In genomic region chr9:129333613-129333960, GRCh38 we compare ENCODE assay signal across 8 cellular contexts.
DNase-seq lines count a peak whose midpoint lies in the region; ATAC-seq and TF ChIP-seq lines count a peak whose summit lies in the region.

No MANE protein-coding gene starts in this region.

- H3K4me3 ChIP-seq in lower lobe of right lung: peak overlapping the region; percentile 30

- ATAC-seq in activated CD4-positive, alpha-beta T cell treated with anti-CD3 and anti-CD28 coated beads for 36 hours: no peak
- ATAC-seq in lower lobe of right lung (peak; percentile 38 to 52), natural killer cell (no peak), HG03469 (IDR thresholded peaks at IDR 0.05; ENCODE audit: unreplicated experiment) (no peak)

- DNase-seq in activated CD4-positive, alpha-beta T cell treated with anti-CD3 and anti-CD28 coated beads for 36 hours: no peak
- DNase-seq in activated CD4-positive, alpha-beta T cell treated with anti-CD3 and anti-CD28 coated beads, Interleukin-2, amount 50 U/mL, for 1 hour: no peak
- DNase-seq in caudate nucleus (lab: John Stamatoyannopoulos, UW) (no peak), lower lobe of right lung (no peak), type B pancreatic cell (ENCODE audit: extremely low spot score, unreplicated experiment) (no peak), NAMALWA (ENCODE audit: low spot score) (no peak), natural killer cell (no peak)

- intact Hi-C loops in activated CD4-positive, alpha-beta T cell treated with anti-CD3 and anti-CD28 coated beads for 36 hours (cut with DNase I, micrococcal nuclease): no loop called here
- intact Hi-C loops in lower lobe of right lung (cut with DNase I) (no loop called here), natural killer cell (cut with micrococcal nuclease) (no loop called here)

- peaks cover 4% of the 10 kb centered on the region for H3K27me3 Mint-ChIP-seq in activated CD4-positive, alpha-beta T cell treated with anti-CD3 and anti-CD28 coated beads for 36 hours
- no peaks in the 10 kb centered on the region for H3K27me3 Mint-ChIP-seq in type B pancreatic cell
- H3K27me3 Mint-ChIP-seq in natural killer cell (ENCODE audit: low read depth in 2 of 2): peaks cover 0 to 15% of the 10 kb centered on the region in 2 donors

- no peaks in the 10 kb centered on the region for H3K36me3 ChIP-seq in lower lobe of right lung

- peaks cover 10% of the 10 kb centered on the region for H3K9me3 ChIP-seq in lower lobe of right lung

- peaks cover 54% of the 10 kb centered on the region for H3K4me1 ChIP-seq in lower lobe of right lung

- CTCF ChIA-PET in activated CD4-positive, alpha-beta T cell treated with anti-CD3 and anti-CD28 coated beads for 36 hours (lab: Charles Lee): interaction anchor here (1.0 kb wide), 1 partner anchor 191 kb away, joined by 4 read pairs; no protein-coding TSS in a partner anchor

- no peaks in the 10 kb centered on the region for H3K27me3 ChIP-seq in lower lobe of right lung (ENCODE audit: low read depth)

- peak overlapping the region; percentile 80 for H3K27ac Mint-ChIP-seq in activated CD4-positive, alpha-beta T cell treated with anti-CD3 and anti-CD28 coated beads for 36 hours
- H3K27ac Mint-ChIP-seq in type B pancreatic cell (peak overlapping the region; percentile 94), natural killer cell (peak overlapping the region in 1 of 2 donors; percentile 59)

- H3K9me3 Mint-ChIP-seq in activated CD4-positive, alpha-beta T cell treated with anti-CD3 and anti-CD28 coated beads for 36 hours (ENCODE audit: low read depth): peaks cover 8% of the 10 kb centered on the region
- H3K9me3 Mint-ChIP-seq in type B pancreatic cell (peaks cover 10% of the 10 kb centered on the region), natural killer cell (no peaks in the 10 kb centered on the region)

- TF ChIP-seq CTCF in lower lobe of right lung (IDR thresholded peaks at IDR 0.05) (no peak), type B pancreatic cell (conservative IDR thresholded peaks at IDR 0.05) (no peak), natural killer cell (IDR thresholded peaks at IDR 0.05) (no peak)

- H3K36me3 Mint-ChIP-seq in activated CD4-positive, alpha-beta T cell treated with anti-CD3 and anti-CD28 coated beads for 36 hours (ENCODE audit: low read depth): no peaks in the 10 kb centered on the region
- H3K36me3 Mint-ChIP-seq in type B pancreatic cell: no peaks in the 10 kb centered on the region
- peaks cover 5% of the 10 kb centered on the region for H3K36me3 Mint-ChIP-seq in natural killer cell

- H3K27ac ChIP-seq in caudate nucleus (ENCODE audit: low read depth, low read length): peak overlapping the region; percentile 83
- peak overlapping the region; percentile 90 for H3K27ac ChIP-seq in lower lobe of right lung

- POLR2A ChIA-PET in activated CD4-positive, alpha-beta T cell treated with anti-CD3 and anti-CD28 coated beads for 36 hours (lab: Charles Lee): interaction anchor here (0.8 kb wide), 1 partner anchor 164 kb away, joined by 3 read pairs; no protein-coding TSS in a partner anchor

- H3K4me3 Mint-ChIP-seq in activated CD4-positive, alpha-beta T cell treated with anti-CD3 and anti-CD28 coated beads for 36 hours: no peak overlapping the region
- peak overlapping the region; percentile 60 for H3K4me3 Mint-ChIP-seq in type B pancreatic cell
- no peak overlapping the region for H3K4me3 Mint-ChIP-seq in natural killer cell

- H3K4me1 Mint-ChIP-seq in activated CD4-positive, alpha-beta T cell treated with anti-CD3 and anti-CD28 coated beads for 36 hours: peaks cover 38% of the 10 kb centered on the region
- H3K4me1 Mint-ChIP-seq in type B pancreatic cell (ENCODE audit: unreplicated experiment): peaks cover 35% of the 10 kb centered on the region
- peaks cover 0 to 17% of the 10 kb centered on the region in 2 donors for H3K4me1 Mint-ChIP-seq in natural killer cell

Comparison
In these comparisons a context has a peak if more than half of its experiments do, and no peak if none do; other contexts are left out.
1. ATAC-seq: peak in lower lobe of right lung (2 of 2); none in activated CD4-positive, alpha-beta T cell treated with anti-CD3 and anti-CD28 coated beads for 36 hours (single experiment), natural killer cell (0 of 3) and HG03469 (single experiment).